ENCODE assay signal across 8 cellular contexts in genomic region chr22:39664485-39665200, GRCh38.
DNase-seq lines count a peak whose midpoint lies in the region; ATAC-seq and TF ChIP-seq lines count a peak whose summit lies in the region.

No MANE protein-coding gene starts in this region.

- no peaks in the 10 kb centered on the region for H3K9me3 ChIP-seq in neural progenitor cell (ENCODE audit: low read depth)

- H3K4me3 ChIP-seq in neural progenitor cell: peak overlapping the region; percentile 30

- H3K4me1 ChIP-seq in neural progenitor cell: peaks cover 14% of the 10 kb centered on the region

- H3K27me3 ChIP-seq in neural progenitor cell: peaks cover 62% of the 10 kb centered on the region

- no peak overlapping the region for H3K9ac ChIP-seq in neural progenitor cell

- ATAC-seq in HG03039 (IDR thresholded peaks at IDR 0.05; ENCODE audit: unreplicated experiment) (no peak), HG02759 (IDR thresholded peaks at IDR 0.05; ENCODE audit: unreplicated experiment) (no peak)

- no peak overlapping the region for H2AFZ ChIP-seq in neural progenitor cell (replicated peaks)

- no peaks in the 10 kb centered on the region for H3K79me2 ChIP-seq in neural progenitor cell (ENCODE audit: low read depth)

- peaks cover 10% of the 10 kb centered on the region for H3F3A ChIP-seq in neural progenitor cell (ENCODE audit: low read depth)

- H3K4me2 ChIP-seq in neural progenitor cell: peak overlapping the region; percentile 69

- TF ChIP-seq CTCF in neural progenitor cell (IDR thresholded peaks at IDR 0.05): no peak

- H3K9me3 Mint-ChIP-seq in activated naive CD8-positive, alpha-beta T cell treated with anti-CD3 and anti-CD28 coated beads for 36 hours: no peaks in the 10 kb centered on the region
- H3K9me3 Mint-ChIP-seq in neural progenitor cell: no peaks in the 10 kb centered on the region

- peaks cover 14% of the 10 kb centered on the region for H3K27me3 Mint-ChIP-seq in activated naive CD8-positive, alpha-beta T cell treated with anti-CD3 and anti-CD28 coated beads for 36 hours
- peaks cover 37% of the 10 kb centered on the region for H3K27me3 Mint-ChIP-seq in neural progenitor cell (ENCODE audit: insufficient read depth, low read depth)

- H3K36me3 ChIP-seq in neural progenitor cell: no peaks in the 10 kb centered on the region

- H3K4me1 Mint-ChIP-seq in activated naive CD8-positive, alpha-beta T cell treated with anti-CD3 and anti-CD28 coated beads for 36 hours: peaks cover 4% of the 10 kb centered on the region
- peaks cover 18% of the 10 kb centered on the region for H3K4me1 Mint-ChIP-seq in neural progenitor cell

- H4K20me1 ChIP-seq in neural progenitor cell (ENCODE audit: low read depth): peaks cover 18% of the 10 kb centered on the region

- no peak overlapping the region for H3K27ac Mint-ChIP-seq in activated naive CD8-positive, alpha-beta T cell treated with anti-CD3 and anti-CD28 coated beads for 36 hours
- no peak overlapping the region for H3K27ac Mint-ChIP-seq in neural progenitor cell

- DNase-seq in ELF-1 (ENCODE audit: low read depth, low spot score) (peak; percentile 76), NCI-H82 treated with DMSO at 0.1 percent for 48 hours (lab: John Stamatoyannopoulos, UW; ENCODE audit: unreplicated experiment) (peak; percentile 23), neural progenitor cell (ENCODE audit: low spot score) (peak; percentile 92), NCI-H1436 treated with DMSO at 0.1 percent for 48 hours (lab: John Stamatoyannopoulos, UW) (no peak), GM19240 (ENCODE audit: insufficient read length, low spot score) (no peak)
- DNase-seq in activated naive CD8-positive, alpha-beta T cell treated with anti-CD3 and anti-CD28 coated beads for 36 hours: peak; percentile 27

- H3K4me3 Mint-ChIP-seq in activated naive CD8-positive, alpha-beta T cell treated with anti-CD3 and anti-CD28 coated beads for 36 hours: no peak overlapping the region
- peak overlapping the region; percentile 70 for H3K4me3 Mint-ChIP-seq in neural progenitor cell

- no peak overlapping the region for H3K27ac ChIP-seq in neural progenitor cell

- peaks cover 1% of the 10 kb centered on the region for H3K36me3 Mint-ChIP-seq in activated naive CD8-positive, alpha-beta T cell treated with anti-CD3 and anti-CD28 coated beads for 36 hours
- no peaks in the 10 kb centered on the region for H3K36me3 Mint-ChIP-seq in neural progenitor cell

Comparison
In these comparisons a context has a peak if more than half of its experiments do, and no peak if none do; other contexts are left out.
1. DNase-seq: peak in ELF-1 (single experiment), NCI-H82 treated with DMSO at 0.1 percent for 48 hours (single experiment), activated naive CD8-positive, alpha-beta T cell treated with anti-CD3 and anti-CD28 coated beads for 36 hours (single experiment) and neural progenitor cell (single experiment); none in NCI-H1436 treated with DMSO at 0.1 percent for 48 hours (single experiment) and GM19240 (single experiment).